Comparison of ENCODE assay signal across 24 cellular contexts in the genomic region with DNA sequence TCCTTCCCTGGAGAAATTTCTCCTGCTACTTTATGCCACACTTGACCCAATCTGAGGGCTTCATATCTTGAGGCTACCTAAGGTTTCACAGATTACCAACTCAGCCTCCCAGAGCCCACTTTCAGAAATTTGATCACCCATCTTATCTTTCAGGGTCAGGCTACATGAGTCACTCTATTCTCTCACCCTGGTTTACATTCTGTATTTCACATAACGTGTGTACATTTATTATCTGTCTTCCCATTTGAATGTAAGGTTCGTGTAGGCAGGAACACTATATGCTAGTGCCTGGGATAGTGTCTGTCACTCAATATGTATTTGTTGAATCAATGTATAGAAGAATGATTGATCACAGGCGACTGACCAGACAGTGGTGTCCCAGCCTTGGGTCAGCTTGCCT.
"Had no signal": no experiment of that assay in that cellular context is flagged by ENCODE, and none has a peak within 500 bp of the region (broad histone marks: within the 10 kb centered on the region; RNA-seq: fewer than 3 reads in every experiment).

No MANE protein-coding gene starts in this region.

- H3K27ac ChIP-seq: KMS-11, RWPE1 had no signal

- H3K9me2 ChIP-seq: SK-N-SH had no signal

- H3K4me2 ChIP-seq: KMS-11, SK-N-SH had no signal

- H3K9ac ChIP-seq: KMS-11, SK-N-SH had no signal

- H3K9me3 ChIP-seq: SK-N-SH had no signal

- ATAC-seq: HepG2, T-cell had no signal

- DNase-seq: IMR-90, Kasumi-1, MV-4-11, NCI-H1048, NCI-H1105, NCI-H1417, NCI-H1436 treated with DMSO at 0.1 percent for 48 hours, NCI-H1694, NCI-H187 treated with DMSO at 0.1 percent for 48 hours, NCI-H2029 treated with DMSO at 0.1 percent for 48 hours, NCI-H2171 treated with DMSO at 0.1 percent for 48 hours, NCI-H2227 treated with DMSO at 0.1 percent for 48 hours, NCI-H446, NCI-H510A, NCI-H524 treated with DMSO at 0.1 percent for 48 hours, NCI-H69, NCI-H774, SHP77, SK-N-SH, SW 1271, T-cell had no signal
